ENCODE assay signal across 1 cellular context in genomic region chr7:2613926-2614613, GRCh38.
TF ChIP-seq lines count a peak whose summit lies in the region.

No MANE protein-coding gene starts in this region.

TF ChIP-seq in H1, 55 proteins besides CTCF, POLR2A, EP300 and RAD21:
- TF ChIP-seq BACH1 (IDR thresholded peaks at IDR 0.05; ENCODE audit: low read length) (no peak), GTF2F1 (IDR thresholded peaks at IDR 0.05; ENCODE audit: borderline replicate concordance, low read depth, low read length) (no peak), SUZ12 (IDR thresholded peaks at IDR 0.05; ENCODE audit: low read length) (no peak), SRF (IDR thresholded peaks at IDR 0.05; ENCODE audit: low read depth, low read length) (no peak), KDM5A (IDR thresholded peaks at IDR 0.05; ENCODE audit: low read length) (no peak), POU5F1 (IDR thresholded peaks at IDR 0.05; ENCODE audit: low read depth, low read length) (no peak), POLR2AphosphoS5 (IDR thresholded peaks at IDR 0.05; ENCODE audit: low read depth, low read length) (no peak), TEAD4 (IDR thresholded peaks at IDR 0.05; ENCODE audit: low read depth, low read length) (no peak), RBBP5 (IDR thresholded peaks at IDR 0.05; ENCODE audit: borderline replicate concordance, low read depth, low read length) (no peak), NANOG (IDR thresholded peaks at IDR 0.05; ENCODE audit: insufficient read depth, low read depth, low read length, poor library complexity, severe bottlenecking) (no peak), YY1 (IDR thresholded peaks at IDR 0.05; ENCODE audit: low read depth, low read length) (no peak), SIN3A (conservative IDR thresholded peaks at IDR 0.05 in 1 of 2, IDR thresholded peaks at IDR 0.05 in 1 of 2; ENCODE audit: low read depth in 1 of 2, low read length in 2 of 2) (no peak), PHF8 (conservative IDR thresholded peaks at IDR 0.05; ENCODE audit: low read depth, low read length) (no peak), RFX5 (IDR thresholded peaks at IDR 0.05; ENCODE audit: borderline replicate concordance, low read depth, low read length) (no peak), CHD2 (IDR thresholded peaks at IDR 0.05; ENCODE audit: low read length) (no peak), JUN (IDR thresholded peaks at IDR 0.05; ENCODE audit: low read depth, low read length) (no peak), MAFK (IDR thresholded peaks at IDR 0.05; ENCODE audit: low read depth, low read length) (no peak), SAP30 (IDR thresholded peaks at IDR 0.05; ENCODE audit: insufficient read depth, insufficient replicate concordance, low read length) (no peak), HDAC2 (IDR thresholded peaks at IDR 0.05; ENCODE audit: borderline replicate concordance in 1 of 2, low read depth in 2 of 2, low read length in 2 of 2) (no peak)
